In the genomic region with DNA sequence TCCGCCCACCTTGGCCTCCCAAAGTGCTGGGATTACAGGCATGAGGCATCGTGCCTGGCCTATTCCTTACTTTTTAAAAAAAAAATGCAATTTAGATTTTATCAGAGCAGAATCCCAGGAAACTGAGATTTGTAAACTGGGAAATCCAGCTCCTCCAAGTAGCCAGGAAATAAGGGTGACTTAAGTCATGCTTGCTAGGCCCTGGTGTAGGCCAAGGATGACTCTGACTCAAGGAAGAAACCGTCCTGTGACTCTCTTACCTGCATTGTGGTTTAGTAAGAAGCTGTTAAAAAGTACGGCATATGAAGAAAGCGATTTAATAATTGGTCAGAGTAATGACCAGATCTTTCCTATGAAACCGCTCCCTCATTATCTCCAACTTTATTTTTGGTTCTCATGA, we compare ENCODE assay signal across 2 cellular contexts.
TF ChIP-seq lines count a peak whose summit lies in the region.

No MANE protein-coding gene starts in this region.

TF ChIP-seq in GM23338, 12 proteins besides CTCF, POLR2A, EP300 and RAD21 (continues in another document):
- TF ChIP-seq ZNF462 (CRISPR knock-in tag; IDR thresholded peaks at IDR 0.05) (no peak), JUNB (IDR thresholded peaks at IDR 0.05; ENCODE audit: unreplicated experiment) (no peak), ZNF114 (CRISPR knock-in tag; IDR thresholded peaks at IDR 0.05) (no peak), ZNF331 (CRISPR knock-in tag; IDR thresholded peaks at IDR 0.05; ENCODE audit: low read depth) (no peak), STAT1 (IDR thresholded peaks at IDR 0.05; ENCODE audit: unreplicated experiment) (no peak), CREB1 (CRISPR knock-in tag; IDR thresholded peaks at IDR 0.05; ENCODE audit: low read depth) (no peak), NANOG (IDR thresholded peaks at IDR 0.05; ENCODE audit: borderline replicate concordance) (no peak), ETS1 (IDR thresholded peaks at IDR 0.05) (no peak), REST (IDR thresholded peaks at IDR 0.05; ENCODE audit: unreplicated experiment) (no peak), EZH2 (IDR thresholded peaks at IDR 0.05; ENCODE audit: low read depth, unreplicated experiment) (no peak)

TF ChIP-seq in WTC11, 78 proteins besides CTCF, POLR2A, EP300 and RAD21 (continued from another document):
- TF ChIP-seq, protein P1, sequence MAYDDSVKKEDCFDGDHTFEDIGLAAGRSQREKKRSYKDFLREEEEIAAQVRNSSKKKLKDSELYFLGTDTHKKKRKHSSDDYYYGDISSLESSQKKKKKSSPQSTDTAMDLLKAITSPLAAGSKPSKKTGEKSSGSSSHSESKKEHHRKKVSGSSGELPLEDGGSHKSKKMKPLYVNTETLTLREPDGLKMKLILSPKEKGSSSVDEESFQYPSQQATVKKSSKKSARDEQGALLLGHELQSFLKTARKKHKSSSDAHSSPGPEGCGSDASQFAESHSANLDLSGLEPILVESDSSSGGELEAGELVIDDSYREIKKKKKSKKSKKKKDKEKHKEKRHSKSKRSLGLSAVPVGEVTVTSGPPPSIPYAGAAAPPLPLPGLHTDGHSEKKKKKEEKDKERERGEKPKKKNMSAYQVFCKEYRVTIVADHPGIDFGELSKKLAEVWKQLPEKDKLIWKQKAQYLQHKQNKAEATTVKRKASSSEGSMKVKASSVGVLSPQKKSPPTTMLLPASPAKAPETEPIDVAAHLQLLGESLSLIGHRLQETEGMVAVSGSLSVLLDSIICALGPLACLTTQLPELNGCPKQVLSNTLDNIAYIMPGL (CRISPR knock-in tag; IDR thresholded peaks at IDR 0.05) = no peak
- no peak for TF ChIP-seq SOX15 (CRISPR knock-in tag; IDR thresholded peaks at IDR 0.05)
